ENCODE assay signal across 31 cellular contexts in genomic region chr16:80462902-80463301, GRCh38.
"Had no signal": no experiment of that assay in that cellular context is flagged by ENCODE, and none has a peak within 500 bp of the region (broad histone marks: within the 10 kb centered on the region; RNA-seq: fewer than 3 reads in every experiment).

No MANE protein-coding gene starts in this region.

- H3K27ac Mint-ChIP-seq: activated naive CD8-positive, alpha-beta T cell; dendritic cell treated with granulocyte-macrophage colony-stimulating factor and Interleukin-4, amounts not matched to agents 40 ng/mL and 50 ng/mL, for 4 days; naive thymus-derived CD4-positive, alpha-beta T cell; T-helper 1 cell treated with Interleukin-12 subunit alpha and Interleukin-12 subunit beta and Interleukin-4 antibody, amounts not matched to agents 30 μg/mL and 1 μg/mL, for 36 hours; type B pancreatic cell had no signal

- FAIRE-seq: bronchial epithelial cell, pancreas, TTC549 had no signal

- H3K27ac ChIP-seq: esophagus muscularis mucosa, foreskin keratinocyte, heart left ventricle, left ventricle myocardium inferior, pancreas, psoas muscle, testis, uterus, WERI-Rb-1 had no signal

- ATAC-seq: activated CD4-positive, CD25-positive, alpha-beta regulatory T cell treated with anti-CD3 and anti-CD28 coated beads, Interleukin-2, amount 50 U/mL, for 24 hours; foreskin keratinocyte; heart left ventricle; naive thymus-derived CD4-positive, alpha-beta T cell; psoas muscle had no signal

- DNase-seq: activated CD4-positive, alpha-beta T cell treated with anti-CD3 and anti-CD28 coated beads for 48 hours; activated CD4-positive, alpha-beta T cell treated with anti-CD3 and anti-CD28 coated beads, Interleukin-2, amount 50 U/mL, for 48 hours; activated CD8-positive, alpha-beta memory T cell treated with anti-CD3 and anti-CD28 coated beads for 24 hours; activated effector memory CD4-positive, alpha-beta T cell treated with Interleukin-2 at 50 U/mL for 16 hours; activated naive CD4-positive, alpha-beta T cell treated with Interleukin-2 at 50 U/mL for 16 hours; anterior cingulate cortex; foreskin keratinocyte; heart left ventricle; left ventricle myocardium inferior; mammary epithelial cell; naive thymus-derived CD4-positive, alpha-beta T cell; nucleus accumbens; pancreas; psoas muscle; stimulated activated CD4-positive, alpha-beta T cell treated with anti-CD3 and anti-CD28 coated beads, Interleukin-15, amount 100 ng/mL, for 24 hours; stimulated activated CD4-positive, alpha-beta T cell treated with anti-CD3 and anti-CD28 coated beads, Interleukin-2, amount 100 ng/mL, for 24 hours; stimulated activated naive CD4-positive, alpha-beta T cell; T-helper 9 cell; testis; uterus; WERI-Rb-1 had no signal

- H3K27me3 Mint-ChIP-seq: dendritic cell treated with granulocyte-macrophage colony-stimulating factor and Interleukin-4, amounts not matched to agents 40 ng/mL and 50 ng/mL, for 4 days had no signal

- H3K27me3 ChIP-seq: pancreas, testis, uterus had no signal

- H3K4me1 Mint-ChIP-seq: central memory CD8-positive, alpha-beta T cell had no signal

- H3K4me3 Mint-ChIP-seq: activated naive CD8-positive, alpha-beta T cell; central memory CD8-positive, alpha-beta T cell; dendritic cell treated with granulocyte-macrophage colony-stimulating factor and Interleukin-4, amounts not matched to agents 40 ng/mL and 50 ng/mL, for 4 days; naive thymus-derived CD4-positive, alpha-beta T cell; neural crest cell; T-helper 1 cell treated with Interleukin-12 subunit alpha and Interleukin-12 subunit beta and Interleukin-4 antibody, amounts not matched to agents 30 μg/mL and 1 μg/mL, for 36 hours; type B pancreatic cell had no signal

- H3K4me3 ChIP-seq: esophagus muscularis mucosa, heart left ventricle, left ventricle myocardium inferior, pancreas, psoas muscle, testis, uterus had no signal

- H3K9me3 Mint-ChIP-seq: central memory CD8-positive, alpha-beta T cell; dendritic cell treated with granulocyte-macrophage colony-stimulating factor and Interleukin-4, amounts not matched to agents 40 ng/mL and 50 ng/mL, for 4 days; neural crest cell; T-helper 1 cell treated with Interleukin-12 subunit alpha and Interleukin-12 subunit beta and Interleukin-4 antibody, amounts not matched to agents 30 μg/mL and 1 μg/mL, for 36 hours; type B pancreatic cell had no signal

- H3K4me1 ChIP-seq: foreskin keratinocyte, pancreas, psoas muscle, testis, uterus had no signal

- H3K9me3 ChIP-seq: esophagus muscularis mucosa, heart left ventricle, left ventricle myocardium inferior, pancreas, psoas muscle, testis, uterus had no signal

- H3K36me3 Mint-ChIP-seq: activated naive CD8-positive, alpha-beta T cell; naive thymus-derived CD4-positive, alpha-beta T cell; type B pancreatic cell had no signal

- H3K36me3 ChIP-seq: esophagus muscularis mucosa, heart left ventricle, left ventricle myocardium inferior, pancreas, uterus, WERI-Rb-1 had no signal
